ENCODE assay signal across 9 cellular contexts in genomic region chr4:74543247-74543670, GRCh38.
DNase-seq lines count a peak whose midpoint lies in the region; ATAC-seq, FAIRE-seq and TF ChIP-seq lines count a peak whose summit lies in the region.
"Had no signal": no experiment of that assay in that cellular context is flagged by ENCODE, and none has a peak within 500 bp of the region (broad histone marks: within the 10 kb centered on the region; RNA-seq: fewer than 3 reads in every experiment).

No MANE protein-coding gene starts in this region.

- no peak overlapping the region for H3K4me3 Mint-ChIP-seq in activated CD8-positive, alpha-beta T cell treated with anti-CD3 and anti-CD28 coated beads for 36 hours
- H3K4me3 Mint-ChIP-seq in activated CD8-positive, alpha-beta T cell treated with anti-CD3 and anti-CD28 coated beads, Interleukin-2, amount 10 ng/mL, durations not matched to agents 7 days and 5 days, result no peak overlapping the region
- peak overlapping the region; percentile 22 to 23 for H3K4me3 Mint-ChIP-seq in stimulated activated naive B cell treated with anti-CD40 and anti-IgM and Interleukin-4, amounts not matched to agents 10 μg/mL and 1 μg/mL and 100 μg/mL, for 72 hours

- H3K36me3 Mint-ChIP-seq in activated CD8-positive, alpha-beta T cell treated with anti-CD3 and anti-CD28 coated beads for 36 hours (ENCODE audit: low read depth), result no peaks in the 10 kb centered on the region
- H3K36me3 Mint-ChIP-seq in activated CD8-positive, alpha-beta T cell treated with anti-CD3 and anti-CD28 coated beads, Interleukin-2, amount 10 ng/mL, durations not matched to agents 7 days and 5 days (ENCODE audit: low read depth), result no peaks in the 10 kb centered on the region
- H3K36me3 Mint-ChIP-seq in stimulated activated naive B cell treated with anti-CD40 and anti-IgM and Interleukin-4, amounts not matched to agents 10 μg/mL and 1 μg/mL and 100 μg/mL, for 72 hours, result no peaks in the 10 kb centered on the region

- intact Hi-C loops in activated CD8-positive, alpha-beta T cell treated with anti-CD3 and anti-CD28 coated beads for 36 hours (cut with micrococcal nuclease), result no loop called here

- peaks cover 8% of the 10 kb centered on the region for H3K4me1 Mint-ChIP-seq in activated CD8-positive, alpha-beta T cell treated with anti-CD3 and anti-CD28 coated beads for 36 hours (ENCODE audit: low read depth)
- peaks cover 5% of the 10 kb centered on the region for H3K4me1 Mint-ChIP-seq in activated CD8-positive, alpha-beta T cell treated with anti-CD3 and anti-CD28 coated beads, Interleukin-2, amount 10 ng/mL, durations not matched to agents 7 days and 5 days (ENCODE audit: low read depth)
- peaks cover 0 to 14% of the 10 kb centered on the region in 2 donors for H3K4me1 Mint-ChIP-seq in stimulated activated naive B cell treated with anti-CD40 and anti-IgM and Interleukin-4, amounts not matched to agents 10 μg/mL and 1 μg/mL and 100 μg/mL, for 72 hours

- no peak for TF ChIP-seq CTCF in activated CD8-positive, alpha-beta T cell treated with anti-CD3 and anti-CD28 coated beads for 36 hours (IDR thresholded peaks at IDR 0.05)

- peak; percentile 30 for ATAC-seq in activated CD8-positive, alpha-beta T cell treated with anti-CD3 and anti-CD28 coated beads for 36 hours
- ATAC-seq in activated CD8-positive, alpha-beta T cell treated with anti-CD3 and anti-CD28 coated beads, Interleukin-2, amount 10 ng/mL, durations not matched to agents 7 days and 5 days, result no peak
- peak; percentile 77 for ATAC-seq in HG03025 (IDR thresholded peaks at IDR 0.05; ENCODE audit: low FRiP score, unreplicated experiment)
- peak; percentile 86 to 88 for ATAC-seq in stimulated activated naive B cell treated with anti-CD40 and anti-IgM and Interleukin-4, amounts not matched to agents 10 μg/mL and 1 μg/mL and 100 μg/mL, for 72 hours (replicated peaks)

- peak; percentile 55 for FAIRE-seq in RCC 7860 (lab: Jason Lieb, UNC)

- CTCF ChIA-PET in activated CD8-positive, alpha-beta T cell treated with anti-CD3 and anti-CD28 coated beads for 36 hours (lab: Charles Lee), result interaction anchor here (1.5 kb wide), 1 partner anchor 12 kb away, joined by 3 read pairs; no protein-coding TSS in a partner anchor
- CTCF ChIA-PET in activated CD8-positive, alpha-beta T cell treated with anti-CD3 and anti-CD28 coated beads, Interleukin-2, amount 10 ng/mL, durations not matched to agents 7 days and 5 days (lab: Charles Lee), result no interaction called here

- no peaks in the 10 kb centered on the region for H3K27me3 Mint-ChIP-seq in activated CD8-positive, alpha-beta T cell treated with anti-CD3 and anti-CD28 coated beads for 36 hours
- H3K27me3 Mint-ChIP-seq in activated CD8-positive, alpha-beta T cell treated with anti-CD3 and anti-CD28 coated beads, Interleukin-2, amount 10 ng/mL, durations not matched to agents 7 days and 5 days (ENCODE audit: low read depth), result no peaks in the 10 kb centered on the region
- no peaks in the 10 kb centered on the region for H3K27me3 Mint-ChIP-seq in stimulated activated naive B cell treated with anti-CD40 and anti-IgM and Interleukin-4, amounts not matched to agents 10 μg/mL and 1 μg/mL and 100 μg/mL, for 72 hours

- H3K27ac Mint-ChIP-seq in activated CD8-positive, alpha-beta T cell treated with anti-CD3 and anti-CD28 coated beads for 36 hours, result no peak overlapping the region
- no peak overlapping the region for H3K27ac Mint-ChIP-seq in activated CD8-positive, alpha-beta T cell treated with anti-CD3 and anti-CD28 coated beads, Interleukin-2, amount 10 ng/mL, durations not matched to agents 7 days and 5 days
- peak overlapping the region; percentile 63 for H3K27ac Mint-ChIP-seq in stimulated activated naive B cell treated with anti-CD40 and anti-IgM and Interleukin-4, amounts not matched to agents 10 μg/mL and 1 μg/mL and 100 μg/mL, for 72 hours

- POLR2A ChIA-PET in activated CD8-positive, alpha-beta T cell treated with anti-CD3 and anti-CD28 coated beads for 36 hours (lab: Charles Lee), result no interaction called here
- POLR2A ChIA-PET in activated CD8-positive, alpha-beta T cell treated with anti-CD3 and anti-CD28 coated beads, Interleukin-2, amount 10 ng/mL, durations not matched to agents 7 days and 5 days (lab: Charles Lee), result no interaction called here

- H3K9me3 Mint-ChIP-seq in activated CD8-positive, alpha-beta T cell treated with anti-CD3 and anti-CD28 coated beads for 36 hours, result no peaks in the 10 kb centered on the region
- H3K9me3 Mint-ChIP-seq in activated CD8-positive, alpha-beta T cell treated with anti-CD3 and anti-CD28 coated beads, Interleukin-2, amount 10 ng/mL, durations not matched to agents 7 days and 5 days (ENCODE audit: insufficient read depth), result no peaks in the 10 kb centered on the region
- H3K9me3 Mint-ChIP-seq in stimulated activated naive B cell treated with anti-CD40 and anti-IgM and Interleukin-4, amounts not matched to agents 10 μg/mL and 1 μg/mL and 100 μg/mL, for 72 hours, result peaks cover 0 to 2% of the 10 kb centered on the region in 2 donors

- peak; percentile 3 for DNase-seq in activated CD8-positive, alpha-beta T cell treated with anti-CD3 and anti-CD28 coated beads for 36 hours
- no peak for DNase-seq in activated CD8-positive, alpha-beta T cell treated with anti-CD3 and anti-CD28 coated beads, Interleukin-2, amount 10 ng/mL, durations not matched to agents 7 days and 5 days
- peak; percentile 31 for DNase-seq in RCC 7860 (ENCODE audit: low spot score)
- DNase-seq in stimulated activated naive B cell treated with anti-CD40 and anti-IgM and Interleukin-4, amounts not matched to agents 10 μg/mL and 1 μg/mL and 100 μg/mL, for 72 hours, result no peak
- DNase-seq in cerebellum (ENCODE audit: low spot score), result no peak
- no peak for DNase-seq in hippocampal formation (lab: John Stamatoyannopoulos, UW)
- no peak for DNase-seq in NCI-H1105 (lab: John Stamatoyannopoulos, UW)
- DNase-seq: SJCRH30 had no signal

Comparison
In these comparisons a context has a peak if more than half of its experiments do, and no peak if none do; other contexts are left out.
1. DNase-seq: peak in activated CD8-positive, alpha-beta T cell treated with anti-CD3 and anti-CD28 coated beads for 36 hours (single experiment) and RCC 7860 (single experiment); none in activated CD8-positive, alpha-beta T cell treated with anti-CD3 and anti-CD28 coated beads, Interleukin-2, amount 10 ng/mL, durations not matched to agents 7 days and 5 days (single experiment), stimulated activated naive B cell treated with anti-CD40 and anti-IgM and Interleukin-4, amounts not matched to agents 10 μg/mL and 1 μg/mL and 100 μg/mL, for 72 hours (single experiment), cerebellum (single experiment), hippocampal formation (0 of 2) and NCI-H1105 (single experiment).
2. H3K4me3 Mint-ChIP-seq: peak in stimulated activated naive B cell treated with anti-CD40 and anti-IgM and Interleukin-4, amounts not matched to agents 10 μg/mL and 1 μg/mL and 100 μg/mL, for 72 hours (2 of 2); none in activated CD8-positive, alpha-beta T cell treated with anti-CD3 and anti-CD28 coated beads for 36 hours (single experiment) and activated CD8-positive, alpha-beta T cell treated with anti-CD3 and anti-CD28 coated beads, Interleukin-2, amount 10 ng/mL, durations not matched to agents 7 days and 5 days (single experiment).